In the genomic region with DNA sequence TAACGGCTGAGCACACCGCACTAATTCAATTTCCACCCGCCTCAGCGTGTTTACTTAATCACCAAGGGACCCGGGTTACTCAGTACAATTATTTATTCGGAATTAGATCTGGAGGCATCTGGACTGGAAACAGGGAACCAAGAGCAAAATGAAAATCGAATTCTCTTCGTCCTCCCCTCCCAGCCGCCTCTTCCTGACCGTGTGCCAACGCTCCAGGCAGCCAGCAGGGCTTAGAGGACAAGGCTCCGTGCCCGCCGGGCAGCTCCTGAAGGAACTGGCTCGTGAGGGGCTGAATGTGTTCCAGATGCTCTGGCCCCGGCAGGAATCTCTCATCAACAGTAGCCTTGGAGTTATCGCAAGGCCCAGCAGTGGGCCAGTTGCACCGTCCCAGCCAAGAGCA, we compare ENCODE assay signal across 13 cellular contexts. TPM values are rescaled to one million over a fixed set of nuclear protein-coding genes. Genes with fewer than 3 reads are reported as not detected.
DNase-seq lines count a peak whose midpoint lies in the region; TF ChIP-seq lines count a peak whose summit lies in the region.
"Had no signal": no experiment of that assay in that cellular context is flagged by ENCODE, and none has a peak within 500 bp of the region (broad histone marks: within the 10 kb centered on the region; RNA-seq: fewer than 3 reads in every experiment).

No MANE protein-coding gene starts in this region.

- TF ChIP-seq CTCF in astrocyte of the spinal cord (IDR thresholded peaks at IDR 0.05; ENCODE audit: low read depth, low read length) = no peak
- TF ChIP-seq CTCF in Caco-2 (IDR thresholded peaks at IDR 0.05; ENCODE audit: insufficient read depth in 1 of 2, low read depth in 1 of 2, low read length in 1 of 2, severe bottlenecking in 1 of 2, unreplicated experiment in 1 of 2) = no peak

- intact Hi-C loops in Caco-2 (cut with micrococcal nuclease; ENCODE audit: unreplicated experiment) = no loop called here

- H3K4me3 ChIP-seq in astrocyte of the spinal cord (ENCODE audit: low read depth, low read length) = peak overlapping the region; percentile 2
- peak overlapping the region; percentile 16 to 48 for H3K4me3 ChIP-seq in muscle layer of duodenum (ENCODE audit: low read depth in 1 of 2, low read length in 2 of 2)
- H3K4me3 ChIP-seq in Caco-2 (ENCODE audit: low read depth, low read length) = no peak overlapping the region
- H3K4me3 ChIP-seq: K562 had no signal

- no peaks in the 10 kb centered on the region for H3K36me3 ChIP-seq in muscle layer of duodenum (ENCODE audit: control insufficient read depth in 1 of 2, insufficient read depth in 2 of 2, low read length in 2 of 2)
- no peaks in the 10 kb centered on the region for H3K36me3 ChIP-seq in Caco-2 (ENCODE audit: control insufficient read depth, insufficient read depth, low read length)

- no peaks in the 10 kb centered on the region for H3K9me3 ChIP-seq in muscle layer of duodenum (ENCODE audit: control insufficient read depth in 1 of 2, low read length in 2 of 2)
- peaks cover 3% of the 10 kb centered on the region for H3K9me3 ChIP-seq in Caco-2

- no peak overlapping the region for H3K27ac ChIP-seq in muscle layer of duodenum (ENCODE audit: low read length)

- H3K27me3 Mint-ChIP-seq in Caco-2 (ENCODE audit: insufficient read depth, unreplicated experiment) = no peaks in the 10 kb centered on the region

- DNase-seq in AG08396 (ENCODE audit: low spot score) (peak; percentile 16), NCI-H1417 (lab: John Stamatoyannopoulos, UW) (peak in 2 of 3 experiments; percentile 57 to 79), astrocyte of the spinal cord (ENCODE audit: low read depth, low spot score) (no peak), mucosa of gallbladder (ENCODE audit: low spot score) (no peak), amniotic stem cell (lab: John Stamatoyannopoulos, UW) (no peak), Caco-2 (no peak), Kasumi-1 (lab: John Stamatoyannopoulos, UW) (no peak)
- DNase-seq: activated T-cell treated with anti-CD3 and anti-CD28 coated beads, Interleukin-2, amount 50 U/mL, for 72 hours; CD4-positive, CD25-positive, alpha-beta regulatory T cell; endodermal cell had no signal

- no TSS peak for BruUV-seq in Caco-2 (replicated peaks; lab: Mats Ljungman, UMichigan)

- H3K27ac Mint-ChIP-seq in Caco-2 (ENCODE audit: unreplicated experiment) = no peak overlapping the region
- H3K27ac Mint-ChIP-seq: activated T-cell treated with anti-CD3 and anti-CD28 coated beads, Interleukin-2, amount 50 U/mL, for 72 hours; CD4-positive, CD25-positive, alpha-beta regulatory T cell; endodermal cell; T-helper 1 cell treated with Interleukin-12 subunit alpha and Interleukin-12 subunit beta and Interleukin-4 antibody, amounts not matched to agents 30 μg/mL and 1 μg/mL, for 36 hours had no signal

- CTCF ChIA-PET in Caco-2 (lab: Charles Lee) = no interaction called here

- in situ Hi-C loops in astrocyte of the spinal cord (cut with HindIII; ENCODE audit: low sequenced_read_pairs) = no loop called here

- H3K4me1 ChIP-seq in muscle layer of duodenum (ENCODE audit: control insufficient read depth in 1 of 2, insufficient read depth in 2 of 2, low read length in 2 of 2) = no peaks in the 10 kb centered on the region
- peaks cover 27% of the 10 kb centered on the region for H3K4me1 ChIP-seq in Caco-2

- POLR2A ChIA-PET in Caco-2 (lab: Charles Lee) = no interaction called here

- no peaks in the 10 kb centered on the region for H3K9me3 Mint-ChIP-seq in Caco-2 (ENCODE audit: unreplicated experiment)

- H3K27me3 ChIP-seq in muscle layer of duodenum (ENCODE audit: low read depth, low read length) (no peaks in the 10 kb centered on the region), Caco-2 (replicated peaks; ENCODE audit: control insufficient read depth, insufficient read depth, low read length) (no peaks in the 10 kb centered on the region)

- H3K36me3 Mint-ChIP-seq in Caco-2 (ENCODE audit: insufficient read depth, unreplicated experiment) = no peaks in the 10 kb centered on the region
- H3K36me3 Mint-ChIP-seq: CD4-positive, CD25-positive, alpha-beta regulatory T cell had no signal

- no peak overlapping the region for H3K4me3 Mint-ChIP-seq in Caco-2 (ENCODE audit: unreplicated experiment)
- H3K4me3 Mint-ChIP-seq: activated T-cell treated with anti-CD3 and anti-CD28 coated beads, Interleukin-2, amount 50 U/mL, for 72 hours; CD4-positive, CD25-positive, alpha-beta regulatory T cell; endodermal cell; T-helper 1 cell treated with Interleukin-12 subunit alpha and Interleukin-12 subunit beta and Interleukin-4 antibody, amounts not matched to agents 30 μg/mL and 1 μg/mL, for 36 hours had no signal

- H3K4me1 Mint-ChIP-seq in Caco-2 (ENCODE audit: low read depth, unreplicated experiment) = peaks cover 25% of the 10 kb centered on the region

RNA-seq across cellular contexts. Expression of a gene that starts 23.4 kb away (rescaled TPM):
- total RNA-seq in mucosa of gallbladder (44.0 TPM), Caco-2 (2022) (203 and 204 TPM in 2 replicates)

Comparison
In these comparisons a context has a peak if more than half of its experiments do, and no peak if none do; other contexts are left out.
1. DNase-seq: peak in AG08396 (single experiment) and NCI-H1417 (2 of 3); none in astrocyte of the spinal cord (single experiment), mucosa of gallbladder (single experiment), amniotic stem cell (single experiment), Caco-2 (0 of 2) and Kasumi-1 (0 of 2).